ENCODE assay signal across 8 cellular contexts in genomic region chr7:36154255-36155212, GRCh38. TPM values are rescaled to one million over a fixed set of nuclear protein-coding genes. Genes with fewer than 3 reads are reported as not detected.
DNase-seq lines count a peak whose midpoint lies in the region; ATAC-seq lines count a peak whose summit lies in the region.

No MANE protein-coding gene starts in this region.

- H3K27ac Mint-ChIP-seq in activated T-helper 1 cell treated with anti-CD3 and anti-CD28 coated beads, Interleukin-12 subunit alpha, Interleukin-12 subunit beta, Interleukin-2, Interleukin-4 antibody, amounts not matched to agents 30 ng/mL and 10 ng/mL and 1 ng/mL, durations not matched to agents 14 hours and 24 hours and 36 hours, result no peak overlapping the region
- no peak overlapping the region for H3K27ac Mint-ChIP-seq in stimulated activated memory B cell treated with anti-CD40 and anti-IgM and Interleukin-4, amounts not matched to agents 10 μg/mL and 1 μg/mL and 100 μg/mL, for 72 hours

- H3K4me1 Mint-ChIP-seq in activated T-helper 1 cell treated with anti-CD3 and anti-CD28 coated beads, Interleukin-12 subunit alpha, Interleukin-12 subunit beta, Interleukin-2, Interleukin-4 antibody, amounts not matched to agents 30 ng/mL and 10 ng/mL and 1 ng/mL, durations not matched to agents 14 hours and 24 hours and 36 hours (ENCODE audit: low read depth), result peaks cover 13% of the 10 kb centered on the region
- peaks cover 9% of the 10 kb centered on the region for H3K4me1 Mint-ChIP-seq in stimulated activated memory B cell treated with anti-CD40 and anti-IgM and Interleukin-4, amounts not matched to agents 10 μg/mL and 1 μg/mL and 100 μg/mL, for 72 hours

- peak overlapping the region; percentile 78 for H3K4me3 Mint-ChIP-seq in activated T-helper 1 cell treated with anti-CD3 and anti-CD28 coated beads, Interleukin-12 subunit alpha, Interleukin-12 subunit beta, Interleukin-2, Interleukin-4 antibody, amounts not matched to agents 30 ng/mL and 10 ng/mL and 1 ng/mL, durations not matched to agents 14 hours and 24 hours and 36 hours
- H3K4me3 Mint-ChIP-seq in stimulated activated memory B cell treated with anti-CD40 and anti-IgM and Interleukin-4, amounts not matched to agents 10 μg/mL and 1 μg/mL and 100 μg/mL, for 72 hours, result peak overlapping the region; percentile 78

- DNase-seq in HT-29 (ENCODE audit: low spot score) (peak; percentile 41), left colon (peak; percentile 31 to 38), NCI-H1092 (lab: John Stamatoyannopoulos, UW) (no peak)
- DNase-seq in activated T-helper 1 cell treated with anti-CD3 and anti-CD28 coated beads, Interleukin-12 subunit alpha, Interleukin-12 subunit beta, Interleukin-2, Interleukin-4 antibody, amounts not matched to agents 30 ng/mL and 10 ng/mL and 1 ng/mL, durations not matched to agents 14 hours and 24 hours and 36 hours (ENCODE audit: low spot score), result no peak

- intact Hi-C loops in activated T-helper 1 cell treated with anti-CD3 and anti-CD28 coated beads, Interleukin-12 subunit alpha, Interleukin-12 subunit beta, Interleukin-2, Interleukin-4 antibody, amounts not matched to agents 30 ng/mL and 10 ng/mL and 1 ng/mL, durations not matched to agents 14 hours and 24 hours and 36 hours (cut with micrococcal nuclease), result loop anchor here (5.0 kb wide), 1 partner anchor 162 kb away; no protein-coding TSS in a partner anchor
- intact Hi-C loops in left colon (cut with DNase I, micrococcal nuclease), result loop anchor here in 1 of 2 donors (10.0 kb wide), 1 partner anchor 140 kb away; no protein-coding TSS in a partner anchor

- H3K27me3 Mint-ChIP-seq in activated T-helper 1 cell treated with anti-CD3 and anti-CD28 coated beads, Interleukin-12 subunit alpha, Interleukin-12 subunit beta, Interleukin-2, Interleukin-4 antibody, amounts not matched to agents 30 ng/mL and 10 ng/mL and 1 ng/mL, durations not matched to agents 14 hours and 24 hours and 36 hours (ENCODE audit: insufficient read depth), result peaks cover 10% of the 10 kb centered on the region
- H3K27me3 Mint-ChIP-seq in stimulated activated memory B cell treated with anti-CD40 and anti-IgM and Interleukin-4, amounts not matched to agents 10 μg/mL and 1 μg/mL and 100 μg/mL, for 72 hours, result peaks cover 24% of the 10 kb centered on the region

- H3K9me3 Mint-ChIP-seq in activated T-helper 1 cell treated with anti-CD3 and anti-CD28 coated beads, Interleukin-12 subunit alpha, Interleukin-12 subunit beta, Interleukin-2, Interleukin-4 antibody, amounts not matched to agents 30 ng/mL and 10 ng/mL and 1 ng/mL, durations not matched to agents 14 hours and 24 hours and 36 hours, result no peaks in the 10 kb centered on the region
- no peaks in the 10 kb centered on the region for H3K9me3 Mint-ChIP-seq in stimulated activated memory B cell treated with anti-CD40 and anti-IgM and Interleukin-4, amounts not matched to agents 10 μg/mL and 1 μg/mL and 100 μg/mL, for 72 hours

- H3K36me3 Mint-ChIP-seq in activated T-helper 1 cell treated with anti-CD3 and anti-CD28 coated beads, Interleukin-12 subunit alpha, Interleukin-12 subunit beta, Interleukin-2, Interleukin-4 antibody, amounts not matched to agents 30 ng/mL and 10 ng/mL and 1 ng/mL, durations not matched to agents 14 hours and 24 hours and 36 hours (ENCODE audit: low read depth), result no peaks in the 10 kb centered on the region
- H3K36me3 Mint-ChIP-seq in stimulated activated memory B cell treated with anti-CD40 and anti-IgM and Interleukin-4, amounts not matched to agents 10 μg/mL and 1 μg/mL and 100 μg/mL, for 72 hours, result no peaks in the 10 kb centered on the region

- ATAC-seq in left colon (no peak), GM21528 (IDR thresholded peaks at IDR 0.05; ENCODE audit: low FRiP score, unreplicated experiment) (no peak), GM18868 (IDR thresholded peaks at IDR 0.05; ENCODE audit: unreplicated experiment) (no peak), HG03135 (IDR thresholded peaks at IDR 0.05; ENCODE audit: unreplicated experiment) (no peak)
- ATAC-seq in stimulated activated memory B cell treated with anti-CD40 and anti-IgM and Interleukin-4, amounts not matched to agents 10 μg/mL and 1 μg/mL and 100 μg/mL, for 72 hours, result no peak

RNA-seq across cellular contexts. Expression of gene EEPD1, which starts 1.5 kb away (rescaled TPM):
- total RNA-seq in HT-29 (2014; rRNA removed; shearing (Covaris generic)), result 44.7 and 44.9 TPM in 2 replicates
- total RNA-seq in activated T-helper 1 cell treated with anti-CD3 and anti-CD28 coated beads, Interleukin-12 subunit alpha, Interleukin-12 subunit beta, Interleukin-2, Interleukin-4 antibody, amounts not matched to agents 30 ng/mL and 10 ng/mL and 1 ng/mL, durations not matched to agents 14 hours and 24 hours and 36 hours, result 0.91 and 1.5 TPM in 2 replicates
- 10 to 100 TPM; 10.2 to 13.4 TPM for total RNA-seq in left colon

Comparison
In these comparisons a context has a peak if more than half of its experiments do, and no peak if none do; other contexts are left out.
1. DNase-seq: peak in HT-29 (single experiment) and left colon (2 of 2); none in activated T-helper 1 cell treated with anti-CD3 and anti-CD28 coated beads, Interleukin-12 subunit alpha, Interleukin-12 subunit beta, Interleukin-2, Interleukin-4 antibody, amounts not matched to agents 30 ng/mL and 10 ng/mL and 1 ng/mL, durations not matched to agents 14 hours and 24 hours and 36 hours (single experiment) and NCI-H1092 (single experiment).